9 cellular contexts compared by ENCODE assay signal in genomic region chr11:69444381-69445130, GRCh38. TPM values are rescaled to one million over a fixed set of nuclear protein-coding genes. Genes with fewer than 3 reads are reported as not detected.
A peak's percentile ranks its signal among the peaks of the same experiment; 100 is the strongest.
DNase-seq lines count a peak whose midpoint lies in the region; ATAC-seq and TF ChIP-seq lines count a peak whose summit lies in the region.
"Had no signal": no experiment of that assay in that cellular context is flagged by ENCODE, and none has a peak within 500 bp of the region (broad histone marks: within the 10 kb centered on the region; RNA-seq: fewer than 3 reads in every experiment).

No MANE protein-coding gene starts in this region.

- H3K9me3 ChIP-seq in ascending aorta, result no peaks in the 10 kb centered on the region
- no peaks in the 10 kb centered on the region for H3K9me3 ChIP-seq in iPS-20b (ENCODE audit: insufficient read depth, low read depth, low read length)
- no peaks in the 10 kb centered on the region for H3K9me3 ChIP-seq in spleen

- peak; percentile 31 for DNase-seq in HFF-Myc (ENCODE audit: extremely low read depth, low read depth)
- DNase-seq in ascending aorta (ENCODE audit: low spot score in 2 of 2), result no peak
- peak; percentile 63 for DNase-seq in spleen
- DNase-seq in stimulated activated CD4-positive, alpha-beta T cell treated with anti-CD3 and anti-CD28 coated beads, Interleukin-2, amount 100 ng/mL, for 48 hours, result no peak
- DNase-seq in HuH-7.5 (ENCODE audit: low spot score), result no peak

- H3K36me3 ChIP-seq in ascending aorta (no peaks in the 10 kb centered on the region), iPS-20b (ENCODE audit: insufficient read depth, low read depth, low read length) (no peaks in the 10 kb centered on the region), spleen (no peaks in the 10 kb centered on the region)

- H3K4me3 ChIP-seq in HFF-Myc (replicated peaks; ENCODE audit: low read depth, low read length), result no peak overlapping the region
- H3K4me3 ChIP-seq in ascending aorta, result no peak overlapping the region
- H3K4me3 ChIP-seq in iPS-20b (ENCODE audit: low read length), result no peak overlapping the region
- H3K4me3 ChIP-seq in spleen, result peak overlapping the region in 1 of 8 donors; percentile 34

- peak overlapping the region; percentile 50 to 52 for H3K27ac ChIP-seq in ascending aorta
- H3K27ac ChIP-seq in iPS-20b (ENCODE audit: low read length), result no peak overlapping the region
- peak overlapping the region; percentile 57 to 88 (median 84) for H3K27ac ChIP-seq in spleen

- intact Hi-C loops in ascending aorta (cut with DNase I), result loop anchor here (2.0 to 5.0 kb wide), 3 partner anchors 52 to 312 kb away; no protein-coding TSS in a partner anchor
- intact Hi-C loops in spleen (cut with DNase I; ENCODE audit: low total_unique reads), result no loop called here

- 43 to 60% (median 51%) methylated on average over 21 to 32 of the region's 32 CpGs for WGBS in spleen, 5 donors

- TF ChIP-seq CTCF in HFF-Myc (IDR thresholded peaks at IDR 0.05; ENCODE audit: low read depth, low read length, missing control alignments), result peak; percentile 58
- peak in 1 of 3 experiments; percentile 19 for TF ChIP-seq CTCF in ascending aorta (IDR thresholded peaks at IDR 0.05)
- TF ChIP-seq CTCF in spleen (IDR thresholded peaks at IDR 0.05 in 8 of 11, conservative IDR thresholded peaks at IDR 0.05 in 3 of 11), result peak in 3 of 11 experiments; percentile 11 to 43 (median 22)

- no peak for TF ChIP-seq POLR2A in spleen (IDR thresholded peaks at IDR 0.05)

- H3K9ac ChIP-seq in iPS-20b (ENCODE audit: low read depth, low read length), result peak overlapping the region; percentile 57; the same call in 1 of the 2 replicates

- H3K27me3 ChIP-seq in ascending aorta, result no peaks in the 10 kb centered on the region
- peaks cover 7% of the 10 kb centered on the region; the same call in 1 of the 2 replicates for H3K27me3 ChIP-seq in iPS-20b (ENCODE audit: insufficient read depth, low read length)
- peaks cover 0 to 14% (median 0%) of the 10 kb centered on the region in 7 donors for H3K27me3 ChIP-seq in spleen (replicated peaks in 1 of 7)

- H3K4me1 ChIP-seq in ascending aorta (peaks cover 11 to 17% of the 10 kb centered on the region in 2 donors), iPS-20b (ENCODE audit: insufficient read depth, low read length) (peaks cover 31% of the 10 kb centered on the region), spleen (peaks cover 26 to 66% (median 47%) of the 10 kb centered on the region in 6 donors)

- no peak for ATAC-seq in HG03457 (IDR thresholded peaks at IDR 0.05; ENCODE audit: unreplicated experiment)
- no peak for ATAC-seq in GM21526 (IDR thresholded peaks at IDR 0.05; ENCODE audit: low FRiP score, unreplicated experiment)

RNA-seq across cellular contexts. Expression of gene LINC01488, which starts 36.9 kb away (rescaled TPM):
- total RNA-seq in ascending aorta (not detected), spleen (not detected)
- not detected for polyA plus RNA-seq in spleen
- total RNA-seq: mononuclear cell had no signal

Comparison
In these comparisons a context has a peak if more than half of its experiments do, and no peak if none do; other contexts are left out.
1. DNase-seq: peak in HFF-Myc (single experiment) and spleen (single experiment); none in ascending aorta (0 of 2), stimulated activated CD4-positive, alpha-beta T cell treated with anti-CD3 and anti-CD28 coated beads, Interleukin-2, amount 100 ng/mL, for 48 hours (0 of 2) and HuH-7.5 (single experiment).